8 cellular contexts compared by ENCODE assay signal in the genomic region with DNA sequence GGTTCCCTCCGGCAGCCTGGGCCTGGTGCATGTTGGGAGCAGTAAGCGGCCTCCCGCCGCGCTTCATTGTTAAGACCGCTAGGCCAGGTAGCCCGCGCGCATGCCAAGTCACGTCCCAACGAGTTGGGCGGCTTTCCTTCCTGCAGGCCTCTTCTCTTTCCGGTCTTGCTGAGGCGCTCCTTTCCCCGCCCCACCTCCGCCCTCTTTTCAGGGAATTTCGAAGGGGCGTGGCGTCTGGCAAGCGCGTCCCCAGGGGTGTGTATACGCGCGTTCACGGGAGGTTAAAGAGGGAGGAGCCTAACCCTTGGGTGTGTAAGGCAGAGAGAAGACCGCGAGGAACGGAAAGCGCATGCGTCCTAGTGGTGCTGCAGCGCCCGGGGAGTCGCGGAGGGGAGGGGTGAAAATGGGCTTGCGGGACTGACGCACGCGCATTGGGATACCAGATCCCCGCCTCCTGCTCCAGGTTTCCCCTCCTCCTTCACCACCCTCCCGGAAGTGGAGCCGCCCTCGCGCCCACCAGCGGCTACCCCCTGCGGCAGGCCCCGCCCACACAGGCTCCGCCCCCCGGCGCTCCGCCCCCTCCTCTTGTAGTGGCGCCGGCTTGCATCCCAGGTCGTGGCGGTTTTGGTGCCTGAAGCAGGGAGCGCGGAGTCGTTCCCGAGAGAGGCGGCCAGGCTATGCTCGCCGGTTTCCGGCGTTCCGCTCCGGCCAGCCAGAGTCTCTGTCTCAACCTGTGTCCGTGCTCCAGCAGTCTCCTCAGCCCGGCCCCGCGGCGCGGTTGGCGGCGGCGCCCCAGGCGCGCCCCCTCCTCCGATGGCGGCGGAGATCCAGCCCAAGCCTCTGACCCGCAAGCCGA. TPM values are rescaled to one million over a fixed set of nuclear protein-coding genes. Genes with fewer than 3 reads are reported as not detected.
DNase-seq lines count a peak whose midpoint lies in the region; ATAC-seq and TF ChIP-seq lines count a peak whose summit lies in the region.

A gene with protein sequence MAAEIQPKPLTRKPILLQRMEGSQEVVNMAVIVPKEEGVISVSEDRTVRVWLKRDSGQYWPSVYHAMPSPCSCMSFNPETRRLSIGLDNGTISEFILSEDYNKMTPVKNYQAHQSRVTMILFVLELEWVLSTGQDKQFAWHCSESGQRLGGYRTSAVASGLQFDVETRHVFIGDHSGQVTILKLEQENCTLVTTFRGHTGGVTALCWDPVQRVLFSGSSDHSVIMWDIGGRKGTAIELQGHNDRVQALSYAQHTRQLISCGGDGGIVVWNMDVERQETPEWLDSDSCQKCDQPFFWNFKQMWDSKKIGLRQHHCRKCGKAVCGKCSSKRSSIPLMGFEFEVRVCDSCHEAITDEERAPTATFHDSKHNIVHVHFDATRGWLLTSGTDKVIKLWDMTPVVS (plus strand): TSS at position 588 of the 856 bp plus-strand sequence. CDS start 226 bp downstream, at position 814.

- H3K4me3 ChIP-seq in choroid plexus epithelial cell (ENCODE audit: low read depth, low read length) (peak within 1 kb of the TSS; percentile 91), kidney epithelial cell (ENCODE audit: low read depth, low read length) (peak within 1 kb of the TSS; percentile 96)

- peak; percentile 62 for TF ChIP-seq POLR2A in GM19193 (IDR thresholded peaks at IDR 0.05; ENCODE audit: extremely low read depth, insufficient read depth, insufficient read length)

- TF ChIP-seq CTCF in choroid plexus epithelial cell (conservative IDR thresholded peaks at IDR 0.05; ENCODE audit: low read depth, low read length) (peak; percentile 21), kidney epithelial cell (IDR thresholded peaks at IDR 0.05; ENCODE audit: insufficient read depth, low read length, poor library complexity, severe bottlenecking) (no peak)

- H3K27me3 ChIP-seq in kidney epithelial cell (ENCODE audit: control insufficient read depth, insufficient read depth, low read length) = no peaks in the 10 kb centered on the region

- H3K36me3 ChIP-seq in kidney epithelial cell (ENCODE audit: control insufficient read depth, insufficient read depth, low read length) = no peaks in the 10 kb centered on the region

- DNase-seq in Ammon's horn (ENCODE audit: low spot score) (peak; percentile 100), NCI-H510A treated with DMSO at 0.1 percent for 48 hours (lab: John Stamatoyannopoulos, UW) (peak; percentile 95), choroid plexus epithelial cell (ENCODE audit: low read depth) (peak; percentile 100), kidney epithelial cell (ENCODE audit: low read depth) (peak; percentile 98)
- peak; percentile 98 to 99 for DNase-seq in activated CD4-positive, alpha-beta T cell treated with anti-CD3 and anti-CD28 coated beads for 24 hours (ENCODE audit: low read depth in 2 of 2)
- peak; percentile 98 to 99 for DNase-seq in stimulated activated CD4-positive, alpha-beta T cell treated with anti-CD3 and anti-CD28 coated beads, Interleukin-15, amount 100 ng/mL, for 48 hours (ENCODE audit: low read depth in 2 of 2)

- peak; percentile 92 for ATAC-seq in HG03439 (IDR thresholded peaks at IDR 0.05; ENCODE audit: unreplicated experiment)

RNA-seq across cellular contexts. Expression of the gene that starts here (rescaled TPM):
- 5.8 and 11.1 TPM in 2 replicates for total RNA-seq in kidney epithelial cell

Comparison
In these comparisons a context has a peak if more than half of its experiments do, and no peak if none do; other contexts are left out.
1. Peak in every context shown above with its lines: DNase-seq, ATAC-seq and H3K4me3 ChIP-seq.